8 cellular contexts compared by ENCODE assay signal in the genomic region with DNA sequence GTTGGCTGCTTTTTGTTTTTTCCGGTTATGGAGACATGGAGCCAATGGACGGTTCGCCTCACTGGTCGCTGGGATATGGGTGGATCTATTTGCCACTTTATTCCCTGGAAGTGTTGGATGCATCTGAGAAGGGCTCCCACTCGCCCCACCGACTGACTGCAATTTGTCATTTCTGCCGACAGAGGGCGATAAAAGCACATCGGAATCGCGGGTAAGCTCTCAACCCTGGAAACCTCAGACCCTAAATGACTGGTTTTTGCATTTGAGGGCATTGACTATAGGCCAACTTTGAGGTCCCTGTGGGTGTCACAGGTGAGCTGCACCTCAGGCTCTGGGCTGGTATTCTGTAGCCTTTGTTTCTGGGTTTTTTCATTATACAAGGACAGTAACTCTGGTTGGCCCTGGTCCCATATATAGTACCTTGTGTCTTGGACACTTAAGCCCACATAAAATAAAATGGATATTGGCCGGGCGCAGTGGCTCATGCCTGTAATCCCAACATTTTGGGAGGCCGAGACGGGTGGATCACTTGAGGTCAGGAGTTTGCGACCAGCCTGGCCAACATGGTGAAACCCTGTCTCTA. TPM values are rescaled to one million over a fixed set of nuclear protein-coding genes. Genes with fewer than 3 reads are reported as not detected.
DNase-seq lines count a peak whose midpoint lies in the region; ATAC-seq and TF ChIP-seq lines count a peak whose summit lies in the region.

No MANE protein-coding gene starts in this region.

- no peaks in the 10 kb centered on the region for H3K27me3 ChIP-seq in CD8-positive, alpha-beta T cell (ENCODE audit: insufficient read depth, low read length)
- H3K27me3 ChIP-seq in PC-9 (ENCODE audit: insufficient read depth, low read depth) (no peaks in the 10 kb centered on the region), gastroesophageal sphincter (no peaks in the 10 kb centered on the region)

- no peak overlapping the region for H3K27ac ChIP-seq in CD8-positive, alpha-beta T cell (ENCODE audit: low read depth, low read length)
- no peak overlapping the region for H3K27ac ChIP-seq in PC-9
- H3K27ac ChIP-seq in gastroesophageal sphincter: no peak overlapping the region

- H3K79me2 ChIP-seq in PC-9 (ENCODE audit: low read depth): no peaks in the 10 kb centered on the region

- H3K27ac Mint-ChIP-seq in CD8-positive, alpha-beta T cell: no peak overlapping the region

- H3K4me3 ChIP-seq in CD8-positive, alpha-beta T cell (ENCODE audit: low read depth, low read length): no peak overlapping the region
- no peak overlapping the region for H3K4me3 ChIP-seq in HFF-Myc (replicated peaks; ENCODE audit: low read depth, low read length)
- H3K4me3 ChIP-seq in PC-9: peak overlapping the region; percentile 35; the same call in 1 of the 2 replicates
- H3K4me3 ChIP-seq in gastroesophageal sphincter: no peak overlapping the region

- H3F3A ChIP-seq in PC-9 (ENCODE audit: insufficient read depth, low read depth): no peaks in the 10 kb centered on the region

- H3K4me1 ChIP-seq in CD8-positive, alpha-beta T cell (ENCODE audit: insufficient read depth, low read length): no peaks in the 10 kb centered on the region
- peaks cover 17% of the 10 kb centered on the region; the same call in 1 of the 2 replicates for H3K4me1 ChIP-seq in PC-9 (replicated peaks; ENCODE audit: insufficient read depth)
- H3K4me1 ChIP-seq in gastroesophageal sphincter: peaks cover 0 to 29% (median 0%) of the 10 kb centered on the region in 3 donors

- H2AFZ ChIP-seq in PC-9: no peak overlapping the region

- no peak for TF ChIP-seq POLR2A in gastroesophageal sphincter (IDR thresholded peaks at IDR 0.05)

- no peaks in the 10 kb centered on the region for H3K27me3 Mint-ChIP-seq in CD8-positive, alpha-beta T cell (ENCODE audit: low read depth)

- H4K20me1 ChIP-seq in PC-9 (ENCODE audit: insufficient read depth): no peaks in the 10 kb centered on the region

- TF ChIP-seq CTCF in CD8-positive, alpha-beta T cell (IDR thresholded peaks at IDR 0.05): peak; percentile 81
- peak; percentile 87 for TF ChIP-seq CTCF in HFF-Myc (IDR thresholded peaks at IDR 0.05; ENCODE audit: low read depth, low read length, missing control alignments)
- peak; percentile 83 for TF ChIP-seq CTCF in PC-9 (conservative IDR thresholded peaks at IDR 0.05)
- TF ChIP-seq CTCF in gastroesophageal sphincter (IDR thresholded peaks at IDR 0.05): peak; percentile 64 to 85 (median 70)

- POLR2A ChIA-PET in CD8-positive, alpha-beta T cell (lab: Charles Lee): no interaction called here
- POLR2A ChIA-PET in PC-9 (lab: Charles Lee; ENCODE audit: unreplicated experiment): no interaction called here

- peak; percentile 46 for ATAC-seq in CD8-positive, alpha-beta T cell
- ATAC-seq in gastroesophageal sphincter: no peak
- no peak for ATAC-seq in GM18511 (IDR thresholded peaks at IDR 0.05; ENCODE audit: unreplicated experiment)
- no peak for ATAC-seq in GM21737 (IDR thresholded peaks at IDR 0.05; ENCODE audit: unreplicated experiment)

- no peaks in the 10 kb centered on the region for H3K36me3 ChIP-seq in CD8-positive, alpha-beta T cell (ENCODE audit: insufficient read depth, low read length)
- H3K36me3 ChIP-seq in PC-9 (ENCODE audit: low read depth) (no peaks in the 10 kb centered on the region), gastroesophageal sphincter (no peaks in the 10 kb centered on the region)

- CTCF ChIA-PET in CD8-positive, alpha-beta T cell (lab: Charles Lee): interaction anchor here (0.7 to 3.0 kb wide), 18 partner anchors 9 to 706 kb away, joined by 3 to 8 read pairs (median 4); a partner anchor contains a TSS
- CTCF ChIA-PET in PC-9 (lab: Charles Lee): interaction anchor here (0.5 to 0.7 kb wide), 3 partner anchors 23 to 855 kb away, joined by 3 to 4 read pairs (median 4); no protein-coding TSS in a partner anchor

- H3K4me1 Mint-ChIP-seq in CD8-positive, alpha-beta T cell (ENCODE audit: low read depth): peaks cover 11% of the 10 kb centered on the region

- no peaks in the 10 kb centered on the region for H3K9me2 ChIP-seq in PC-9 (ENCODE audit: insufficient read depth)

- 0 to 34% methylated on average over 7 to 15 of the region's 16 CpGs for WGBS in gastroesophageal sphincter (ENCODE audit: low coverage in 1 of 2), 2 donors

- no peak for TF ChIP-seq EP300 in gastroesophageal sphincter (IDR thresholded peaks at IDR 0.05)

- no peaks in the 10 kb centered on the region for H3K9me3 ChIP-seq in CD8-positive, alpha-beta T cell (ENCODE audit: low read length)
- no peaks in the 10 kb centered on the region for H3K9me3 ChIP-seq in PC-9 (ENCODE audit: insufficient read depth, low read depth)
- H3K9me3 ChIP-seq in gastroesophageal sphincter: no peaks in the 10 kb centered on the region

- H3K36me3 Mint-ChIP-seq in CD8-positive, alpha-beta T cell: no peaks in the 10 kb centered on the region

- H3K4me2 ChIP-seq in PC-9: peak overlapping the region; percentile 70

- no TSS peak for BruUV-seq in PC-9 (replicated peaks; lab: Mats Ljungman, UMichigan)

- no peaks in the 10 kb centered on the region for H3K9me3 Mint-ChIP-seq in CD8-positive, alpha-beta T cell

- DNase-seq in CD8-positive, alpha-beta T cell: peak; percentile 10 to 65 (median 33)
- no peak for DNase-seq in HFF-Myc (ENCODE audit: extremely low read depth, low read depth)
- DNase-seq in PC-9: peak in 1 of 2 experiments; percentile 44
- DNase-seq in activated effector memory CD4-positive, alpha-beta T cell treated with anti-CD3 and anti-CD28 coated beads, Interleukin-2, amount 50 U/mL, for 16 hours: peak; percentile 81
- peak; percentile 51 for DNase-seq in pons (ENCODE audit: low spot score)

- no peak overlapping the region for H3K4me3 Mint-ChIP-seq in CD8-positive, alpha-beta T cell

- intact Hi-C loops in CD8-positive, alpha-beta T cell (cut with DNase I, micrococcal nuclease): no loop called here
- intact Hi-C loops in PC-9 (cut with micrococcal nuclease; ENCODE audit: unreplicated experiment): loop anchor here (1.0 to 2.0 kb wide), 2 partner anchors 141 to 840 kb away; no protein-coding TSS in a partner anchor

RNA-seq across cellular contexts. Expression of a gene that starts 11.9 kb away (rescaled TPM):
- not detected for total RNA-seq in CD8-positive, alpha-beta T cell
- not detected in 2 replicates for total RNA-seq in PC-9 (2021)
- total RNA-seq in gastroesophageal sphincter: not detected
